Comparison of ENCODE assay signal across 8 cellular contexts in the genomic region with DNA sequence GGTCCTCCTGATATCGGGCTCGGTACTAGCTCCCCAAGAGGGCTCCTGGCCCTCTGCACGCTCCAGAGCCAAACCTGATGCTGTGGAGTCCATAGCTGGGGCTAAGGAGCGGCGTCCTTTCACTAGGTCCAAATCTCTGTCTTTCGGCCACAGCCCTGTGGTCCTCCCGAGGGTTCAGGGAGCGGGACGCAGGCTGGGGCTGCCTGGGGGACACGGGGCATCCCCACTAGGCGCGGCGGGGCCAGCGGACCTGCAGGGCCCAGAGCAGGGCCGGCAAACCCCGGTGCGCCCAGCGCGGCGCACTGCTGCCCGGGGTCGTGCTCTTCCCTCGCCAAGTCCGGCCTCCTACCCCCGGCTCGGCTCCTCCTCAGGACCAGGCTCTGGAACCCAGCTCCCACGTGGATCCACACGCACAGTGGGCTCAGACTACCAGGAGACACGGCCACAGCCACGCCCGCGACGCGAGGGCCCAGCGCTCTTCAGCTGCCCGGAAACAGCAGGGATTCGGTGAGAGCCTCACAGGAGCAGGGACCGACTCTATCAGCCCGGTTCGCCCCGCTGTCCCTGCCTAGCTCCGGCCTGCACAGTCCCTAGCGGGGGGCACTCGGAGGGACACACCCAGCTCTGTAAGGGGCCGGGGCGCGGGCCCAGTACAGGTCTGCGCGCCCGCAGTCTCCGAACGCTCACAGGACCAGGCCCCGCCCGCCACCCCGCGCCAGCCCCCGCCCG. TPM values are rescaled to one million over a fixed set of nuclear protein-coding genes. Genes with fewer than 3 reads are reported as not detected.
DNase-seq lines count a peak whose midpoint lies in the region; ATAC-seq and TF ChIP-seq lines count a peak whose summit lies in the region.

No MANE protein-coding gene starts in this region.

- ATAC-seq in HG02852 (IDR thresholded peaks at IDR 0.05; ENCODE audit: unreplicated experiment) (peak; percentile 51), omental fat pad (ENCODE audit: low FRiP score) (peak; percentile 82)
- peak; percentile 75 for ATAC-seq in activated naive CD8-positive, alpha-beta T cell treated with anti-CD3 and anti-CD28 coated beads, Interleukin-2, amount 50 U/mL, for 24 hours

- H3K36me3 Mint-ChIP-seq in activated naive CD8-positive, alpha-beta T cell treated with anti-CD3 and anti-CD28 coated beads, Interleukin-2, amount 50 U/mL, for 24 hours (ENCODE audit: low read depth): peaks cover 34% of the 10 kb centered on the region

- peak; percentile 48 for DNase-seq in AG08395 (ENCODE audit: low spot score)
- DNase-seq in GM13977 (ENCODE audit: low spot score): peak; percentile 64
- peak; percentile 19 for DNase-seq in NCI-H510A treated with DMSO at 0.1 percent for 48 hours (lab: John Stamatoyannopoulos, UW)
- peak; percentile 38 for DNase-seq in activated naive CD8-positive, alpha-beta T cell treated with anti-CD3 and anti-CD28 coated beads, Interleukin-2, amount 50 U/mL, for 24 hours
- peak; percentile 49 to 70 for DNase-seq in cardiac muscle cell (ENCODE audit: low read depth in 1 of 2, low spot score in 1 of 2)
- DNase-seq in omental fat pad (ENCODE audit: low spot score): no peak
- no peak for DNase-seq in DMS153 (lab: John Stamatoyannopoulos, UW)

- H3K4me3 ChIP-seq in cardiac muscle cell: peak overlapping the region; percentile 72

- no peaks in the 10 kb centered on the region for H3K4me1 ChIP-seq in cardiac muscle cell (ENCODE audit: low read depth)

- H3K27ac Mint-ChIP-seq in activated naive CD8-positive, alpha-beta T cell treated with anti-CD3 and anti-CD28 coated beads, Interleukin-2, amount 50 U/mL, for 24 hours: no peak overlapping the region

- TF ChIP-seq CTCF in GM13977 (IDR thresholded peaks at IDR 0.05; ENCODE audit: extremely low read depth, insufficient read depth, missing control alignments) (no peak), cardiac muscle cell (IDR thresholded peaks at IDR 0.05; ENCODE audit: low read depth, low read length) (no peak), omental fat pad (IDR thresholded peaks at IDR 0.05) (no peak)

- peak overlapping the region; percentile 76 for H3K4me3 Mint-ChIP-seq in activated naive CD8-positive, alpha-beta T cell treated with anti-CD3 and anti-CD28 coated beads, Interleukin-2, amount 50 U/mL, for 24 hours

- H3K27ac ChIP-seq in cardiac muscle cell: no peak overlapping the region

- H3K27me3 ChIP-seq in cardiac muscle cell: no peaks in the 10 kb centered on the region

- no peaks in the 10 kb centered on the region for H3K27me3 Mint-ChIP-seq in activated naive CD8-positive, alpha-beta T cell treated with anti-CD3 and anti-CD28 coated beads, Interleukin-2, amount 50 U/mL, for 24 hours

- H3K9me3 Mint-ChIP-seq in activated naive CD8-positive, alpha-beta T cell treated with anti-CD3 and anti-CD28 coated beads, Interleukin-2, amount 50 U/mL, for 24 hours: peaks cover 15% of the 10 kb centered on the region

- in situ Hi-C loops in GM13977 (cut with MboI; ENCODE audit: low pct_unique_long_range_greater_than_20kb, low sequenced_read_pairs, unreplicated experiment): no loop called here

- peaks cover 16% of the 10 kb centered on the region for H3K4me1 Mint-ChIP-seq in activated naive CD8-positive, alpha-beta T cell treated with anti-CD3 and anti-CD28 coated beads, Interleukin-2, amount 50 U/mL, for 24 hours

- peaks cover 2% of the 10 kb centered on the region for H3K36me3 ChIP-seq in cardiac muscle cell

- no peaks in the 10 kb centered on the region for H3K9me3 ChIP-seq in cardiac muscle cell (ENCODE audit: low read depth)

RNA-seq across cellular contexts. Expression of gene ZNF514, which starts 0.6 kb away (rescaled TPM):
- total RNA-seq in cardiac muscle cell (15.3 and 21.7 TPM in 2 replicates), omental fat pad (10 to 100 TPM; 11.0 to 28.2 (median 11.4) TPM)
- 18.4 and 20.3 TPM in 2 replicates for polyA plus RNA-seq in cardiac muscle cell

RNA-seq across cellular contexts. Expression of gene ZNF2, which starts 6.6 kb away (rescaled TPM):
- total RNA-seq in cardiac muscle cell (4.7 and 6.4 TPM in 2 replicates), omental fat pad (1 to 10 TPM; 2.1 to 7.4 (median 2.7) TPM)
- polyA plus RNA-seq in cardiac muscle cell: 4.2 and 5.6 TPM in 2 replicates

RNA-seq across cellular contexts. Expression of gene MRPS5, which starts 37.4 kb away (rescaled TPM):
- total RNA-seq in cardiac muscle cell (66.9 and 116 TPM in 2 replicates), omental fat pad (10 to 100 TPM; 39.4 to 60.6 (median 47.5) TPM)
- polyA plus RNA-seq in cardiac muscle cell: 73.5 and 118 TPM in 2 replicates

RNA-seq across cellular contexts. Expression of gene ZNF892, which starts 48.3 kb away (rescaled TPM):
- total RNA-seq in cardiac muscle cell: 7.3 and 12.6 TPM in 2 replicates
- polyA plus RNA-seq in cardiac muscle cell: 2.6 and 4.7 TPM in 2 replicates
- total RNA-seq in omental fat pad: 1 to 10 TPM; 2.9 to 7.9 (median 3.8) TPM

Comparison
In these comparisons a context has a peak if more than half of its experiments do, and no peak if none do; other contexts are left out.
1. DNase-seq: peak in AG08395 (single experiment), GM13977 (single experiment), NCI-H510A treated with DMSO at 0.1 percent for 48 hours (single experiment), activated naive CD8-positive, alpha-beta T cell treated with anti-CD3 and anti-CD28 coated beads, Interleukin-2, amount 50 U/mL, for 24 hours (single experiment) and cardiac muscle cell (2 of 2); none in omental fat pad (single experiment) and DMS153 (single experiment).
2. Peak in every context shown above with its lines, with median percentiles within 50 percentile points of each other: ATAC-seq.